Comparison of ENCODE assay signal across 8 cellular contexts in the genomic region with DNA sequence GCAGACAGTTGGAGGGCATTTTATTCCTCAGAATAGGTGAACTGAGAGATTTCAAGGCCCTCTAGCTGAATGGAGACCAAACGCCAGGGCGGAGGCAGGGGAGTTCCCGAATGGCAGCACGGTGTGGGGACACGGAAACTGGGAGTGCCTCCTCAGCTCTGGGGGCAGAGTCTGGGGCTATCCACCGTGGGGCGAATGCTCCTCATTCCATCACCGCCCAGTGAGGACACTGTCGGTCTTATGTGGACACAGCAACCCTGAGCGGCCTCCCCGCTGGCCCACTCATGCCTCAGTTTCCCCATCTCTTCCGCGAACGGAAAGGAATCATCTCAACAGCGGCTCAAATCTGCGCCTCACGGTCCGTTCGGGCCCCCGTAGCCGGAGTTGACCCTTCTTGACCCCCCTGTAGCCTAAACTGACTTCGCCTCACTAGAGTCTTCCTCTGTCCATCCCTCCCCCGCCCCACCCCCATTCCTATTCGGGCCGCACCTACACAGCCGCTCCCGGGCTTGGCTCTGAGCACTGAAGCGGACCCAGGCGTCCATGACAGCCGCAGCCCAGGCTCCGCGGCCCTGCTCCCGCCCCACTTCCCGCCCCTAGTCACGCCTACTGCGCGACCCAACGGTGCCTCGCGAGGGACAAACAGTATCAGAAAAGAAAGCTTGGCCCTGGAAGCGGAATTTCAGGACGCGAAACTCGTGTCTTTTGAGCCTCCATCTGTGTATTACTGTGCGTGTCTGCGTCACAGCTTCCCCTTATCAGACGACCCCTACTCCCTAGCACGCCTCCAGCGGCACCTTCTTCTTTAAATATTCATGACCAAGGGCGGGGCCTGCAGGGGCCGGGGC. TPM values are rescaled to one million over a fixed set of nuclear protein-coding genes. Genes with fewer than 3 reads are reported as not detected.
DNase-seq lines count a peak whose midpoint lies in the region; ATAC-seq and TF ChIP-seq lines count a peak whose summit lies in the region.

TSS of gene PEX11B (minus strand) at position 574 of the 848 bp plus-strand sequence. CDS start at position 545, 29 bp downstream.

- peaks cover 32% of the 10 kb centered on the region for H3K36me3 Mint-ChIP-seq in activated T-cell treated with anti-CD3 and anti-CD28 coated beads, Interleukin-2, amount 50 U/mL, for 4 hours (ENCODE audit: insufficient read depth)

- no peaks in the 10 kb centered on the region for H3K9me3 ChIP-seq in KOPT-K1 (ENCODE audit: insufficient read depth, low read length, poor library complexity, severe bottlenecking)
- no peaks in the 10 kb centered on the region for H3K9me3 ChIP-seq in Peyer's patch
- no peaks in the 10 kb centered on the region for H3K9me3 ChIP-seq in esophagus muscularis mucosa

- H3K4me3 Mint-ChIP-seq in activated T-cell treated with anti-CD3 and anti-CD28 coated beads, Interleukin-2, amount 50 U/mL, for 4 hours: peak within 1 kb of the TSS; percentile 94

- H3K4me1 ChIP-seq in Peyer's patch: peaks cover 0 to 22% (median 15%) of the 10 kb centered on the region in 4 donors
- H3K4me1 ChIP-seq in esophagus muscularis mucosa: peaks cover 20 to 32% (median 29%) of the 10 kb centered on the region in 4 donors

- H3K9me3 Mint-ChIP-seq in activated T-cell treated with anti-CD3 and anti-CD28 coated beads, Interleukin-2, amount 50 U/mL, for 4 hours: no peaks in the 10 kb centered on the region

- peak; percentile 83 for ATAC-seq in GM21825 (IDR thresholded peaks at IDR 0.05; ENCODE audit: unreplicated experiment)
- ATAC-seq in activated T-cell treated with anti-CD3 and anti-CD28 coated beads, Interleukin-2, amount 50 U/mL, for 4 hours: peak; percentile 91 to 92

- H3K36me3 ChIP-seq in KOPT-K1 (ENCODE audit: insufficient read depth, low read length) (peaks cover 44% of the 10 kb centered on the region), Peyer's patch (peaks cover 0 to 34% (median 0%) of the 10 kb centered on the region in 3 donors), esophagus muscularis mucosa (peaks cover 6 to 48% (median 37%) of the 10 kb centered on the region in 4 donors)

- TF ChIP-seq EP300 in esophagus muscularis mucosa (IDR thresholded peaks at IDR 0.05): no peak

- 0% methylated on average over 47 of the region's 51 CpGs for WGBS in esophagus muscularis mucosa

- TF ChIP-seq POLR2A in Peyer's patch (IDR thresholded peaks at IDR 0.05) (peak; percentile 48 to 62), esophagus muscularis mucosa (IDR thresholded peaks at IDR 0.05; ENCODE audit: low read depth) (peak; percentile 51)

- TF ChIP-seq CTCF in Peyer's patch (IDR thresholded peaks at IDR 0.05) (peak in 2 of 6 experiments; percentile 22 to 24), esophagus muscularis mucosa (IDR thresholded peaks at IDR 0.05) (peak in 1 of 3 experiments; percentile 23)

- H3K27me3 Mint-ChIP-seq in activated T-cell treated with anti-CD3 and anti-CD28 coated beads, Interleukin-2, amount 50 U/mL, for 4 hours (ENCODE audit: low read depth): no peaks in the 10 kb centered on the region

- DNase-seq in DMS53 treated with DMSO at 0.1 percent for 48 hours (lab: John Stamatoyannopoulos, UW; ENCODE audit: unreplicated experiment) (peak; percentile 80), Peyer's patch (peak; percentile 94 to 97 (median 95)), esophagus muscularis mucosa (ENCODE audit: extremely low spot score) (peak; percentile 97), myocyte (ENCODE audit: low read depth) (peak; percentile 92)
- peak; percentile 89 for DNase-seq in activated T-cell treated with anti-CD3 and anti-CD28 coated beads, Interleukin-2, amount 50 U/mL, for 4 hours
- DNase-seq in stimulated activated CD8-positive, alpha-beta memory T cell treated with anti-CD3 and anti-CD28 coated beads, Interleukin-7, amount 100 ng/mL, for 48 hours (ENCODE audit: extremely low read depth in 1 of 2, low read depth in 1 of 2): peak; percentile 80 to 84

- peaks cover 47% of the 10 kb centered on the region for H3K4me1 Mint-ChIP-seq in activated T-cell treated with anti-CD3 and anti-CD28 coated beads, Interleukin-2, amount 50 U/mL, for 4 hours (ENCODE audit: low read depth)

- H3K27me3 ChIP-seq in Peyer's patch (no peaks in the 10 kb centered on the region), esophagus muscularis mucosa (no peaks in the 10 kb centered on the region)

- H3K27ac ChIP-seq in KOPT-K1 (ENCODE audit: low read depth, low read length, poor library complexity, severe bottlenecking) (peak within 1 kb of the TSS; percentile 75), Peyer's patch (peak within 1 kb of the TSS; percentile 69 to 91 (median 87)), esophagus muscularis mucosa (replicated peaks in 1 of 4) (peak within 1 kb of the TSS; percentile 82 to 93 (median 90))

- intact Hi-C loops in esophagus muscularis mucosa (cut with DNase I): loop anchor here (5.0 kb wide), 1 partner anchor 94 kb away; no protein-coding TSS in a partner anchor

- H3K4me3 ChIP-seq in Peyer's patch: peak within 1 kb of the TSS; percentile 66 to 98 (median 86)
- H3K4me3 ChIP-seq in esophagus muscularis mucosa: peak within 1 kb of the TSS; percentile 79 to 91 (median 80)

RNA-seq across cellular contexts. Expression of gene PEX11B, which starts in this region (rescaled TPM):
- total RNA-seq in Peyer's patch (10 to 100 TPM; 21.5 to 33.8 (median 27.1) TPM), esophagus muscularis mucosa (10 to 100 TPM; 18.3 to 21.2 (median 20.0) TPM), myocyte (27.1 and 34.2 TPM in 2 replicates)
- 10 to 100 TPM; 26.3 to 28.6 (median 28.0) TPM for total RNA-seq in activated T-cell treated with anti-CD3 and anti-CD28 coated beads, Interleukin-2, amount 50 U/mL, for 4 hours
- 26.5 TPM for polyA plus RNA-seq in myocyte (2012)

Comparison
In these comparisons a context has a peak if more than half of its experiments do, and no peak if none do; other contexts are left out.
1. Peak in every context shown above with its lines: DNase-seq, ATAC-seq, H3K4me3 ChIP-seq and H3K27ac ChIP-seq.